ENCODE assay signal across 8 cellular contexts in genomic region chr19:46860846-46861690, GRCh38.
DNase-seq lines count a peak whose midpoint lies in the region; ATAC-seq and TF ChIP-seq lines count a peak whose summit lies in the region.

TSS of gene ARHGAP35 (plus strand) at chr19:46860997. CDS start at chr19:46918676, 57,679 bp downstream.

- H4K20me1 ChIP-seq in Loucy (ENCODE audit: insufficient read depth, low read length, poor library complexity, severe bottlenecking), result peaks cover 51% of the 10 kb centered on the region

- DNase-seq in AG08396 (ENCODE audit: low spot score), result peak; percentile 93
- peak; percentile 75 for DNase-seq in activated T-helper 1 cell treated with Interleukin-2 at 50 U/mL for 16 hours (ENCODE audit: low read depth)
- peak; percentile 86 to 95 for DNase-seq in foreskin fibroblast
- no peak for DNase-seq in NCI-H1930 (lab: John Stamatoyannopoulos, UW)
- no peak for DNase-seq in kidney tubule cell (ENCODE audit: low spot score)

- H3K79me2 ChIP-seq in Loucy (ENCODE audit: insufficient read depth, low read length), result peaks cover 56% of the 10 kb centered on the region

- peak; percentile 1 for ATAC-seq in GM19463 (IDR thresholded peaks at IDR 0.05; ENCODE audit: unreplicated experiment)

- peaks cover 39% of the 10 kb centered on the region for H3K4me1 ChIP-seq in Loucy (ENCODE audit: insufficient read depth, low read length, poor library complexity, severe bottlenecking)
- H3K4me1 ChIP-seq in neuron (ENCODE audit: insufficient read depth, low read length), result peaks cover 43% of the 10 kb centered on the region

- peak within 1 kb of the TSS; percentile 97 for H3K4me2 ChIP-seq in Loucy (ENCODE audit: low read depth, low read length, poor library complexity, severe bottlenecking)

- H3K27me3 ChIP-seq in Loucy (ENCODE audit: insufficient read depth, low read length, poor library complexity, severe bottlenecking), result no peaks in the 10 kb centered on the region
- no peaks in the 10 kb centered on the region for H3K27me3 ChIP-seq in neuron (ENCODE audit: insufficient read depth, low read length)

- no peaks in the 10 kb centered on the region for H3K9me2 ChIP-seq in Loucy (replicated peaks; ENCODE audit: low read depth, low read length)

- TF ChIP-seq CTCF in Loucy (conservative IDR thresholded peaks at IDR 0.05; ENCODE audit: low read length), result no peak
- TF ChIP-seq CTCF in foreskin fibroblast (IDR thresholded peaks at IDR 0.05; ENCODE audit: low read depth, low read length), result no peak

- H3K9ac ChIP-seq in Loucy (ENCODE audit: low read depth, low read length, poor library complexity, severe bottlenecking), result peak within 1 kb of the TSS; percentile 95

- H3K9me3 ChIP-seq in Loucy (ENCODE audit: insufficient read depth, low read depth, low read length) (no peaks in the 10 kb centered on the region), neuron (ENCODE audit: low read length) (no peaks in the 10 kb centered on the region)

- H2AFZ ChIP-seq in Loucy (ENCODE audit: low read length) (peak within 1 kb of the TSS; percentile 77), neuron (ENCODE audit: low read depth, low read length) (peak within 1 kb of the TSS; percentile 23)

- peaks cover 6% of the 10 kb centered on the region; the same call in 1 of the 2 replicates for H3F3A ChIP-seq in Loucy (ENCODE audit: low read depth)

- H3K36me3 ChIP-seq in Loucy (ENCODE audit: insufficient read depth, low read length) (no peaks in the 10 kb centered on the region), neuron (ENCODE audit: insufficient read depth, low read length) (peaks cover 2% of the 10 kb centered on the region)

- peak within 1 kb of the TSS; percentile 99 for H3K4me3 ChIP-seq in Loucy (ENCODE audit: low read length, poor library complexity, severe bottlenecking)
- H3K4me3 ChIP-seq in foreskin fibroblast (ENCODE audit: low read depth in 1 of 2, low read length in 2 of 2), result peak within 1 kb of the TSS; percentile 82 to 88
- H3K4me3 ChIP-seq in neuron (ENCODE audit: low read length), result peak within 1 kb of the TSS; percentile 91

Comparison
In these comparisons a context has a peak if more than half of its experiments do, and no peak if none do; other contexts are left out.
1. DNase-seq: peak in AG08396 (single experiment), activated T-helper 1 cell treated with Interleukin-2 at 50 U/mL for 16 hours (single experiment) and foreskin fibroblast (2 of 2); none in NCI-H1930 (0 of 2) and kidney tubule cell (single experiment).
2. Peak in every context shown above with its lines, with median percentiles within 50 percentile points of each other: H3K4me3 ChIP-seq.